10 cellular contexts compared by ENCODE assay signal in the genomic region with DNA sequence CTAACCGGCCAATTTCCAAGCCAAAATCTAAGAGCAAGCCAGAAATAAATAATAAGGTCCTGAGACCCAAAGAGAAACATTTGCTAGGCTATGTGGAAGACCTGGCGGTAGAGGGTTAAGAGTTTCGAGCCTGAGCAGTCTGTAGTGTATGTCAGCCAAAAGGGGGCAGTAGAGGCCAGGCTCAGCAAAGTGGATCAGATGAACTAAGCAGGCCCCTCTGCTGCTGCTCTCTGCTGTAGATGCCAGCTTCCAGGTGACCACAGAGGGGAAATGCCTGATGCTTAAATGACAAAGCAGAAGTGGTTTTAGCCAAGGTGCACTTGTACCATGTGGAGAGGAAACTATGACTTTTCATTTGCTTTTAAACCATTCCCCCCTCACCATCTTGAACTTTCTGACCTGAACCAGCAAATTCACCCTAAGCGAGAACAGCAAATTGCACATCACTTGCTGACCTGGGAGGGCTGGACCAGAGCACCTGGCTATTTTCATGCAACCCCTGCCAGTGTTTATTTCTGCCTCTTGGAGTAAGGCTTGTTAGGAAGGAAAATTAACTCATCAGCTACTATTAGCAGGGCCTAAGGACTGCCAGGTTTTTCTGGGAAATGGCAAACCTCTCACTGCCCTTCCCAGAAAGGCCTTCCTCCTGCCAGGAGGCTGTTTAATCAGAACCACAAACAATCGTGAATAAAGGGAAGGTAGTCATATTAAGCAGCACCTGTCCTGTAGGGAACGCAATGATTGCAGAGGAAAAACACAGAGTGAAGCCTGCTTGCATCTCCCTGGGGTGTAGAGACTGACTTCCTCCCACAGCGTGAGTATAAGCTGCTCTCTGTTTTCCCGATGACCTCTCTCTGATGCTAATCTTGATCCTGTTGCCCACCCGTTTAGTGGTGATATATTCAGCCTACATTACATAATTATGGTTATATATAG.
A peak's percentile ranks its signal among the peaks of the same experiment; 100 is the strongest.
DNase-seq lines count a peak whose midpoint lies in the region; ATAC-seq and TF ChIP-seq lines count a peak whose summit lies in the region.
"Had no signal": no experiment of that assay in that cellular context is flagged by ENCODE, and none has a peak within 500 bp of the region (broad histone marks: within the 10 kb centered on the region; RNA-seq: fewer than 3 reads in every experiment).

No MANE protein-coding gene starts in this region.

- no peak overlapping the region for H3K56ac ChIP-seq in IMR-90 (ENCODE audit: extremely low read depth, insufficient read depth, low read length)

- H2AK5ac ChIP-seq in IMR-90 (ENCODE audit: low read depth, low read length) = no peak overlapping the region

- H2BK15ac ChIP-seq in IMR-90 (ENCODE audit: low read depth, low read length) = no peak overlapping the region

- H3K9me3 ChIP-seq in IMR-90 (ENCODE audit: control insufficient read depth, insufficient read depth, low read length) = peaks cover 7% of the 10 kb centered on the region; the same call in 1 of the 2 replicates
- H3K9me3 ChIP-seq: SJSA1 had no signal

- no peak overlapping the region for H4K5ac ChIP-seq in IMR-90 (ENCODE audit: low read depth, low read length)

- BruUV-seq in IMR-90 (replicated peaks; lab: Mats Ljungman, UMichigan) = no TSS peak

- no peak for TF ChIP-seq POLR2A in IMR-90 (IDR thresholded peaks at IDR 0.05; ENCODE audit: low read depth, low read length)

- no peaks in the 10 kb centered on the region for H4K20me1 ChIP-seq in GM23338 (replicated peaks; ENCODE audit: insufficient read depth)
- no peaks in the 10 kb centered on the region for H4K20me1 ChIP-seq in IMR-90 (ENCODE audit: insufficient read depth, low read length)

- no peak overlapping the region for H3K18ac ChIP-seq in IMR-90 (ENCODE audit: low read depth, low read length)

- H4K91ac ChIP-seq in IMR-90 (ENCODE audit: insufficient read depth, low read depth, low read length) = no peak overlapping the region

- no peaks in the 10 kb centered on the region for H3K9me1 ChIP-seq in IMR-90 (ENCODE audit: insufficient read depth, low read length)

- H3K9me3 Mint-ChIP-seq in GM23338 (no peaks in the 10 kb centered on the region), progenitor cell of endocrine pancreas (ENCODE audit: low read depth) (no peaks in the 10 kb centered on the region)

- no peak overlapping the region for H3K23ac ChIP-seq in IMR-90 (ENCODE audit: low read depth, low read length)

- H3K4me1 Mint-ChIP-seq in GM23338 = peaks cover 14% of the 10 kb centered on the region
- H3K4me1 Mint-ChIP-seq in progenitor cell of endocrine pancreas (ENCODE audit: low read depth) = no peaks in the 10 kb centered on the region
- H3K4me1 Mint-ChIP-seq: naive B cell had no signal

- DNase-seq in ACHN (peak; percentile 65), GM04503 (ENCODE audit: low read depth) (peak; percentile 10), GM23338 (ENCODE audit: low spot score) (peak; percentile 90), IMR-90 (no peak), SHP77 (lab: John Stamatoyannopoulos, UW) (peak; percentile 24 to 66), fibroblast of mammary gland (ENCODE audit: low read depth) (peak; percentile 62), progenitor cell of endocrine pancreas (ENCODE audit: low spot score, unreplicated experiment) (peak; percentile 30), activated T-cell treated with anti-CD3 and anti-CD28 coated beads for 4 hours (no peak)
- DNase-seq: naive B cell had no signal

- TF ChIP-seq CTCF in GM23338 (conservative IDR thresholded peaks at IDR 0.05; ENCODE audit: low read depth in 2 of 2) (peak; percentile 86 to 96), IMR-90 (conservative IDR thresholded peaks at IDR 0.05; ENCODE audit: low read depth, low read length) (peak; percentile 18; the same call in 1 of the 2 replicates), fibroblast of mammary gland (conservative IDR thresholded peaks at IDR 0.05; ENCODE audit: control insufficient read depth, insufficient read depth, low read depth, low read length) (peak; percentile 76), progenitor cell of endocrine pancreas (IDR thresholded peaks at IDR 0.05; ENCODE audit: unreplicated experiment) (peak; percentile 77)

- H2AFZ ChIP-seq in GM23338 (0 out of 2 replicates have a peak overlapping the region, but pooled peaks have one; percentile 20), IMR-90 (replicated peaks; ENCODE audit: low read length, poor library complexity) (no peak overlapping the region)

- no peak overlapping the region for H2BK5ac ChIP-seq in IMR-90 (ENCODE audit: low read depth, low read length, poor library complexity, severe bottlenecking)

- H2BK20ac ChIP-seq in IMR-90 (ENCODE audit: low read depth, low read length) = no peak overlapping the region

- H3K27me3 Mint-ChIP-seq in GM23338 (ENCODE audit: insufficient read depth, low read depth, poor library complexity) (no peaks in the 10 kb centered on the region), progenitor cell of endocrine pancreas (no peaks in the 10 kb centered on the region)
- H3K27me3 Mint-ChIP-seq: naive B cell had no signal

- dilution Hi-C loops in IMR-90 (cut with HindIII; ENCODE audit: low sequenced_read_pairs, unreplicated experiment) = no loop called here

- TF ChIP-seq RAD21 in IMR-90 (IDR thresholded peaks at IDR 0.05; ENCODE audit: low read length) = peak; percentile 25; the same call in 1 of the 2 replicates

- no peaks in the 10 kb centered on the region for H3K27me3 ChIP-seq in GM23338 (ENCODE audit: insufficient read depth)
- H3K27me3 ChIP-seq in IMR-90 (ENCODE audit: control insufficient read depth, insufficient read depth, low read length) = no peaks in the 10 kb centered on the region
- H3K27me3 ChIP-seq: SJSA1 had no signal

- POLR2A ChIA-PET in IMR-90 (lab: Charles Lee; ENCODE audit: unreplicated experiment) = no interaction called here

- H3K4me2 ChIP-seq in GM23338 (0 out of 2 replicates have a peak overlapping the region, but pooled peaks have one; percentile 0), IMR-90 (ENCODE audit: low read depth, low read length) (no peak overlapping the region)

- CTCF ChIA-PET in IMR-90 (lab: Yijun Ruan, JAX) = no interaction called here

- no peaks in the 10 kb centered on the region for H3K4me1 ChIP-seq in GM23338 (ENCODE audit: insufficient read depth)
- H3K4me1 ChIP-seq in IMR-90 (ENCODE audit: control insufficient read depth, insufficient read depth, low read length) = no peaks in the 10 kb centered on the region
- H3K4me1 ChIP-seq: SJSA1 had no signal

- no peaks in the 10 kb centered on the region for H3K36me3 ChIP-seq in GM23338 (ENCODE audit: insufficient read depth)
- no peaks in the 10 kb centered on the region for H3K36me3 ChIP-seq in IMR-90 (ENCODE audit: control insufficient read depth, insufficient read depth, low read length)
- H3K36me3 ChIP-seq: SJSA1 had no signal

- no peak overlapping the region for H4K8ac ChIP-seq in IMR-90 (ENCODE audit: low read depth in 2 of 2, low read length in 2 of 2)

- no peak overlapping the region for H3K9ac ChIP-seq in IMR-90 (ENCODE audit: low read depth, low read length)

- H3K36me3 Mint-ChIP-seq in GM23338 (ENCODE audit: low read depth) (no peaks in the 10 kb centered on the region), progenitor cell of endocrine pancreas (ENCODE audit: insufficient read depth) (no peaks in the 10 kb centered on the region)
- H3K36me3 Mint-ChIP-seq: naive B cell had no signal

- no peak overlapping the region for H3K4ac ChIP-seq in IMR-90 (ENCODE audit: low read depth, low read length)

- intact Hi-C loops in IMR-90 (cut with micrococcal nuclease) = no loop called here

- H3K27ac Mint-ChIP-seq in GM23338 (peak overlapping the region; percentile 88), progenitor cell of endocrine pancreas (no peak overlapping the region)
- H3K27ac Mint-ChIP-seq: naive B cell had no signal

- in situ Hi-C loops in ACHN (cut with HindIII; ENCODE audit: low pct_ligation_motif_present, low pct_unique_long_range_greater_than_20kb, low sequenced_read_pairs) = no loop called here
- in situ Hi-C loops in IMR-90 (cut with MboI; ENCODE audit: low sequenced_read_pairs) = no loop called here

- no peaks in the 10 kb centered on the region for H3K79me1 ChIP-seq in IMR-90 (ENCODE audit: low read depth in 1 of 2, low read length in 2 of 2)

- H3K9me2 ChIP-seq in GM23338 (ENCODE audit: insufficient read depth) = no peaks in the 10 kb centered on the region; the same call in 1 of the 2 replicates

- H3K4me3 ChIP-seq in GM23338 = no peak overlapping the region
- H3K4me3 ChIP-seq in IMR-90 (ENCODE audit: insufficient read depth, low read depth, low read length) = no peak overlapping the region
- no peak overlapping the region for H3K4me3 ChIP-seq in fibroblast of mammary gland (ENCODE audit: control insufficient read depth, low read depth, low read length)
- H3K4me3 ChIP-seq: SJSA1 had no signal

- 0% methylated on average over 1 of the region's 9 CpGs; no CpG with 5 or more reads in 1 of the 2 experiments for WGBS in IMR-90 (ENCODE audit: extremely low coverage in 2 of 2, insufficient read length in 1 of 2), 2 experiments

- H3K4me3 Mint-ChIP-seq in GM23338 (no peak overlapping the region), progenitor cell of endocrine pancreas (ENCODE audit: low read depth) (no peak overlapping the region)
- H3K4me3 Mint-ChIP-seq: naive B cell had no signal

- H2BK120ac ChIP-seq in IMR-90 (ENCODE audit: low read depth, low read length) = no peak overlapping the region

- no peaks in the 10 kb centered on the region for H3F3A ChIP-seq in GM23338 (replicated peaks; ENCODE audit: low read depth)

- ATAC-seq in GM23338 (peak; percentile 100), IMR-90 (ENCODE audit: low read depth) (no peak)

- H3K14ac ChIP-seq in IMR-90 (replicated peaks; ENCODE audit: low read depth, low read length) = no peak overlapping the region

- H2AK9ac ChIP-seq in IMR-90 (replicated peaks; ENCODE audit: low read depth, low read length, poor library complexity) = no peak overlapping the region

- 0 out of 2 replicates have a peak overlapping the region, but pooled peaks have one; percentile 9 for H3K27ac ChIP-seq in GM23338 (ENCODE audit: low read depth)
- H3K27ac ChIP-seq in IMR-90 (ENCODE audit: insufficient read depth, low read length) = no peak overlapping the region
- H3K27ac ChIP-seq: SJSA1 had no signal

- no peaks in the 10 kb centered on the region for H3K79me2 ChIP-seq in GM23338 (replicated peaks; ENCODE audit: insufficient read depth)

TF ChIP-seq in GM23338, 12 proteins besides CTCF, POLR2A, EP300 and RAD21 (continues in another document):
- TF ChIP-seq EZH2 (IDR thresholded peaks at IDR 0.05; ENCODE audit: low read depth, unreplicated experiment) = no peak
- TF ChIP-seq POLR2AphosphoS5 (IDR thresholded peaks at IDR 0.05; ENCODE audit: low read depth) = no peak
- no peak for TF ChIP-seq NANOG (IDR thresholded peaks at IDR 0.05; ENCODE audit: borderline replicate concordance)

TF ChIP-seq in IMR-90, 13 proteins besides CTCF, POLR2A, EP300 and RAD21 (continues in another document):
- TF ChIP-seq CEBPB (IDR thresholded peaks at IDR 0.05; ENCODE audit: low read depth, low read length) (no peak), NFE2L2 (IDR thresholded peaks at IDR 0.05; ENCODE audit: low read depth, low read length) (no peak), FOS (IDR thresholded peaks at IDR 0.05; ENCODE audit: low read depth, low read length) (no peak), RFX5 (IDR thresholded peaks at IDR 0.05; ENCODE audit: low read depth, low read length) (no peak), RCOR1 (IDR thresholded peaks at IDR 0.05; ENCODE audit: insufficient replicate concordance, low read length) (no peak)

Comparison
In these comparisons a context has a peak if more than half of its experiments do, and no peak if none do; other contexts are left out.
1. DNase-seq: peak in ACHN (single experiment), GM04503 (single experiment), GM23338 (single experiment), SHP77 (2 of 2), fibroblast of mammary gland (single experiment) and progenitor cell of endocrine pancreas (single experiment); none in IMR-90 (single experiment) and activated T-cell treated with anti-CD3 and anti-CD28 coated beads for 4 hours (single experiment).
2. CTCF ChIP-seq: peak in every context shown above with its lines; median percentile 91 in GM23338; 77 in progenitor cell of endocrine pancreas; 76 in fibroblast of mammary gland; 18 in IMR-90.